28 cellular contexts compared by ENCODE assay signal in the genomic region with DNA sequence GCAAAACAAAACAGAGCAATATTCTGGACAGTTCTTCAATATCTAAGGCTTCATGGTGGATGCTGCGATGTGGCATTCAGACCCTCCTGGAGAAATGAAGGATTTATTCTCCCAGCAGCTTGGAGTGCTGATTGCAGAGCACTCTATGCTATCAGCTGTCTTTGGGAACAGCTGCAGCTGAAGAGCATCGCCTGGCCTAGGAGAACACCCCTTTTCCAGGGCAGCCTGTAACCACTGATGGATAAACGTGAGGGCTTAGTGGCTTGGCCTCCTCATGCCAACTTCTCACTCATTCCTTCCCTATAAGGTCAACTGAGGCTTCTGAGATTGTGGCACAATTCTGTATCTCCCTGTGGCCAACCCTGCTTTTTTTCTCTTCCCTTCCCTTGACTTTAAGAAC.
"Had no signal": no experiment of that assay in that cellular context is flagged by ENCODE, and none has a peak within 500 bp of the region (broad histone marks: within the 10 kb centered on the region; RNA-seq: fewer than 3 reads in every experiment).

No MANE protein-coding gene starts in this region.

- ATAC-seq: activated CD4-positive, CD25-positive, alpha-beta regulatory T cell treated with anti-CD3 and anti-CD28 coated beads, Interleukin-2, amount 50 U/mL, for 24 hours; activated CD8-positive, alpha-beta memory T cell treated with anti-CD3 and anti-CD28 coated beads, Interleukin-2, amount 10 ng/mL, durations not matched to agents 7 days and 5 days; activated CD8-positive, alpha-beta T cell treated with anti-CD3 and anti-CD28 coated beads for 36 hours; activated naive CD8-positive, alpha-beta T cell treated with anti-CD3 and anti-CD28 coated beads, Interleukin-2, amount 50 U/mL, for 24 hours; body of pancreas; gastroesophageal sphincter; heart right ventricle had no signal

- DNase-seq: activated B cell treated with CpG ODN at 0.5 μM for 24 hours; activated CD4-positive, alpha-beta T cell treated with anti-CD3 and anti-CD28 coated beads for 48 hours; activated CD4-positive, alpha-beta T cell treated with anti-CD3 and anti-CD28 coated beads, Interleukin-2, amount 50 U/mL, for 1 hour; activated CD4-positive, alpha-beta T cell treated with anti-CD3 and anti-CD28 coated beads, Interleukin-2, amount 50 U/mL, for 48 hours; activated CD8-positive, alpha-beta memory T cell treated with anti-CD3 and anti-CD28 coated beads, Interleukin-2, amount 10 ng/mL, durations not matched to agents 7 days and 5 days; activated CD8-positive, alpha-beta memory T cell treated with anti-CD3 and anti-CD28 coated beads, Interleukin-2, amount 50 U/mL, for 4 hours; activated CD8-positive, alpha-beta T cell treated with anti-CD3 and anti-CD28 coated beads for 36 hours; activated effector memory CD4-positive, alpha-beta T cell treated with anti-CD3 and anti-CD28 coated beads, Interleukin-2, amount 50 U/mL, for 16 hours; activated naive CD4-positive, alpha-beta T cell treated with anti-CD3 and anti-CD28 coated beads for 36 hours; activated naive CD8-positive, alpha-beta T cell treated with anti-CD3 and anti-CD28 coated beads for 36 hours; activated naive CD8-positive, alpha-beta T cell treated with anti-CD3 and anti-CD28 coated beads, Interleukin-2, amount 50 U/mL, for 24 hours; activated T-cell treated with anti-CD3 and anti-CD28 coated beads, Interleukin-2, amount 50 U/mL, for 1 hour; activated T-cell treated with anti-CD3 and anti-CD28 coated beads, Interleukin-2, amount 50 U/mL, for 48 hours; adrenal gland; amygdala; aorta; body of pancreas; central memory CD4-positive, alpha-beta T cell; cerebellar nuclear complex; colonic mucosa; effector CD8-positive, alpha-beta T cell; esophagus squamous epithelium; foreskin melanocyte; heart right ventricle; T1000; WERI-Rb-1 had no signal
